Comparison of ENCODE assay signal across 10 cellular contexts in the genomic region with DNA sequence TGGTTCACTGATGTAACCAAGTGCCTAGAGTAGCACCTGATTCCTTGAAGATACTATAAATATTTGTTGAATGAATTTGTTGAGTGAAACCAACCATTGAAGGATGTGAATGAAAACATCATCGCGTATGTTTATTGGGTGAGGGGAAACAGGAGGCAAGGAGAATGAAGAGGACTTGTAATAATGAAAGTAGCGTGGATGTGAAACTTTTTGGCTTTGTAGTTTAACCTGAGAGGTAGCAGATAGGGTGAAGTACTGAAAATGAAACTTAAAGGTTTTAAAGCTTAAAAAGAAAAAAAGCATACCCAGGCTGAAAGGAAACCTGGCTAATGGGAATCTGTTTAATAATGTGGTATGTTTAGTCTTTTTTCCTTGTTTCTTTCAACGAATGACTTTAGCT. TPM values are rescaled to one million over a fixed set of nuclear protein-coding genes. Genes with fewer than 3 reads are reported as not detected.
A peak's percentile ranks its signal among the peaks of the same experiment; 100 is the strongest.
DNase-seq lines count a peak whose midpoint lies in the region; ATAC-seq, FAIRE-seq and TF ChIP-seq lines count a peak whose summit lies in the region.
"Had no signal": no experiment of that assay in that cellular context is flagged by ENCODE, and none has a peak within 500 bp of the region (broad histone marks: within the 10 kb centered on the region; RNA-seq: fewer than 3 reads in every experiment).

No MANE protein-coding gene starts in this region.

- FAIRE-seq in GM12892 (lab: Jason Lieb, UNC) (peak; percentile 84), urothelium cell line (lab: Jason Lieb, UNC) (no peak)

- no peaks in the 10 kb centered on the region for H3K27me3 Mint-ChIP-seq in activated naive CD8-positive, alpha-beta T cell treated with anti-CD3 and anti-CD28 coated beads for 36 hours

- H3K36me3 Mint-ChIP-seq in activated naive CD8-positive, alpha-beta T cell treated with anti-CD3 and anti-CD28 coated beads for 36 hours, result peaks cover 21% of the 10 kb centered on the region

- H3K9me3 ChIP-seq in tibial artery, result no peaks in the 10 kb centered on the region

- peaks cover 72% of the 10 kb centered on the region for H3K4me1 Mint-ChIP-seq in activated naive CD8-positive, alpha-beta T cell treated with anti-CD3 and anti-CD28 coated beads for 36 hours

- no peak overlapping the region for H3K27ac ChIP-seq in tibial artery

- no peak for TF ChIP-seq CTCF in tibial artery (IDR thresholded peaks at IDR 0.05)

- no peaks in the 10 kb centered on the region for H3K9me3 Mint-ChIP-seq in activated naive CD8-positive, alpha-beta T cell treated with anti-CD3 and anti-CD28 coated beads for 36 hours

- intact Hi-C loops in tibial artery (cut with DNase I; ENCODE audit: low total_unique reads), result no loop called here

- H3K27me3 ChIP-seq in tibial artery, result no peaks in the 10 kb centered on the region

- H3K4me1 ChIP-seq in tibial artery, result peaks cover 0 to 54% (median 27%) of the 10 kb centered on the region in 4 donors

- no peak overlapping the region for H3K4me3 ChIP-seq in tibial artery

- TF ChIP-seq POLR2A in GM12892 (IDR thresholded peaks at IDR 0.05; ENCODE audit: low read depth, low read length), result no peak

- ATAC-seq in GM19455 (IDR thresholded peaks at IDR 0.05; ENCODE audit: unreplicated experiment) (peak; percentile 74), HG03103 (IDR thresholded peaks at IDR 0.05; ENCODE audit: low read depth, unreplicated experiment) (peak; percentile 75)

- peak overlapping the region; percentile 84 for H3K27ac Mint-ChIP-seq in activated naive CD8-positive, alpha-beta T cell treated with anti-CD3 and anti-CD28 coated beads for 36 hours

- DNase-seq in GM12892 (ENCODE audit: insufficient read length), result peak; percentile 26
- no peak for DNase-seq in activated naive CD8-positive, alpha-beta T cell treated with anti-CD3 and anti-CD28 coated beads for 36 hours
- no peak for DNase-seq in urothelium cell line (ENCODE audit: low spot score)
- DNase-seq in tibial artery, result no peak
- no peak for DNase-seq in NCI-H510A (lab: John Stamatoyannopoulos, UW)
- DNase-seq in ureter (ENCODE audit: low spot score), result no peak
- DNase-seq: activated CD4-positive, alpha-beta T cell treated with anti-CD3 and anti-CD28 coated beads, Interleukin-2, amount 50 U/mL, for 4 hours; NCI-H187 had no signal

- no peaks in the 10 kb centered on the region for H3K36me3 ChIP-seq in tibial artery

- no peak overlapping the region for H3K4me3 Mint-ChIP-seq in activated naive CD8-positive, alpha-beta T cell treated with anti-CD3 and anti-CD28 coated beads for 36 hours

RNA-seq across cellular contexts. Expression of a gene that starts 5.2 kb away (rescaled TPM):
- 19.3 TPM for polyA plus RNA-seq in GM12892 (2012; ENCODE audit: missing spikeins)
- 10 to 100 TPM; 52.1 to 55.2 TPM for total RNA-seq in activated naive CD8-positive, alpha-beta T cell treated with anti-CD3 and anti-CD28 coated beads for 36 hours
- total RNA-seq in ureter, result 61.5 TPM
